Comparison of ENCODE assay signal across 19 cellular contexts in genomic region chr11:64390558-64390957, GRCh38. TPM values are rescaled to one million over a fixed set of nuclear protein-coding genes. Genes with fewer than 3 reads are reported as not detected.
DNase-seq lines count a peak whose midpoint lies in the region; ATAC-seq and TF ChIP-seq lines count a peak whose summit lies in the region.
"Had no signal": no experiment of that assay in that cellular context is flagged by ENCODE, and none has a peak within 500 bp of the region (broad histone marks: within the 10 kb centered on the region; RNA-seq: fewer than 3 reads in every experiment).

No MANE protein-coding gene starts in this region.

- H3K9ac ChIP-seq in neural progenitor cell = no peak overlapping the region

- H3F3A ChIP-seq in neural progenitor cell (ENCODE audit: low read depth) = peaks cover 1% of the 10 kb centered on the region

- H3K36me3 Mint-ChIP-seq in CD14-positive monocyte = peaks cover 28 to 29% of the 10 kb centered on the region in 2 donors
- peaks cover 2% of the 10 kb centered on the region for H3K36me3 Mint-ChIP-seq in IgD-negative memory B cell
- H3K36me3 Mint-ChIP-seq in chondrocyte (ENCODE audit: low read depth) = no peaks in the 10 kb centered on the region
- H3K36me3 Mint-ChIP-seq in neural progenitor cell = no peaks in the 10 kb centered on the region
- H3K36me3 Mint-ChIP-seq: CD4-positive, alpha-beta memory T cell had no signal

- H3K9me3 ChIP-seq in neutrophil (no peaks in the 10 kb centered on the region), neural progenitor cell (ENCODE audit: low read depth) (no peaks in the 10 kb centered on the region)
- H3K9me3 ChIP-seq: HAP-1 had no signal

- DNase-seq in CD14-positive monocyte (ENCODE audit: low spot score) (no peak), chondrocyte (ENCODE audit: low spot score) (no peak), neural progenitor cell (ENCODE audit: low spot score) (no peak), NCI-H1417 (lab: John Stamatoyannopoulos, UW) (no peak)
- DNase-seq: ACHN, GDM1, NCI-H1417 treated with DMSO at 0.1 percent for 48 hours, NCI-H2029, NCI-H2171, NCI-H446, OCI-M1, SIG-M5 had no signal

- H3K36me3 ChIP-seq in neutrophil (no peaks in the 10 kb centered on the region), neural progenitor cell (no peaks in the 10 kb centered on the region)
- H3K36me3 ChIP-seq: HAP-1 had no signal

- ATAC-seq in GM21515 (IDR thresholded peaks at IDR 0.05; ENCODE audit: unreplicated experiment) = no peak
- ATAC-seq: GM12878, K562 had no signal

- peaks cover 2 to 10% (median 6%) of the 10 kb centered on the region in 7 donors for H3K9me3 Mint-ChIP-seq in CD14-positive monocyte
- H3K9me3 Mint-ChIP-seq in IgD-negative memory B cell = peaks cover 0 to 6% (median 5%) of the 10 kb centered on the region in 3 donors
- H3K9me3 Mint-ChIP-seq in chondrocyte (ENCODE audit: low read depth) = no peaks in the 10 kb centered on the region
- H3K9me3 Mint-ChIP-seq in neural progenitor cell = no peaks in the 10 kb centered on the region

- H3K4me1 Mint-ChIP-seq in CD14-positive monocyte (peaks cover 86% of the 10 kb centered on the region), IgD-negative memory B cell (peaks cover 6 to 12% (median 7%) of the 10 kb centered on the region in 3 donors), chondrocyte (ENCODE audit: low read depth) (peaks cover 3% of the 10 kb centered on the region), neural progenitor cell (peaks cover 13% of the 10 kb centered on the region)

- peak overlapping the region; percentile 39 to 53 for H3K4me3 Mint-ChIP-seq in CD14-positive monocyte
- peak overlapping the region in 2 of 4 donors; percentile 22 to 52 for H3K4me3 Mint-ChIP-seq in IgD-negative memory B cell
- H3K4me3 Mint-ChIP-seq in chondrocyte (ENCODE audit: unreplicated experiment) = no peak overlapping the region
- H3K4me3 Mint-ChIP-seq in neural progenitor cell = no peak overlapping the region

- no peak for TF ChIP-seq CTCF in CD14-positive monocyte (IDR thresholded peaks at IDR 0.05)
- no peak for TF ChIP-seq CTCF in chondrocyte (IDR thresholded peaks at IDR 0.05)
- no peak for TF ChIP-seq CTCF in neutrophil (IDR thresholded peaks at IDR 0.05)
- TF ChIP-seq CTCF in neural progenitor cell (IDR thresholded peaks at IDR 0.05) = no peak

- intact Hi-C loops in CD14-positive monocyte (cut with micrococcal nuclease) = no loop called here

- no peaks in the 10 kb centered on the region for H3K79me2 ChIP-seq in neural progenitor cell (ENCODE audit: low read depth)

- H3K27me3 ChIP-seq in neutrophil (no peaks in the 10 kb centered on the region), neural progenitor cell (no peaks in the 10 kb centered on the region)

- H3K27ac Mint-ChIP-seq in CD14-positive monocyte (peak overlapping the region in 6 of 7 donors; percentile 53 to 94 (median 90)), IgD-negative memory B cell (peak overlapping the region in 2 of 3 donors; percentile 16 to 37), chondrocyte (ENCODE audit: unreplicated experiment) (peak overlapping the region; percentile 12), neural progenitor cell (no peak overlapping the region)

- H4K20me1 ChIP-seq in neural progenitor cell (ENCODE audit: low read depth) = no peaks in the 10 kb centered on the region

- peak overlapping the region; percentile 77 for H3K27ac ChIP-seq in neutrophil
- no peak overlapping the region for H3K27ac ChIP-seq in neural progenitor cell

- H2AFZ ChIP-seq in neural progenitor cell (replicated peaks) = no peak overlapping the region

- H3K4me2 ChIP-seq in neural progenitor cell = no peak overlapping the region

- H3K27me3 Mint-ChIP-seq in CD14-positive monocyte (ENCODE audit: low read depth in 3 of 3) (peaks cover 1 to 3% (median 2%) of the 10 kb centered on the region in 3 donors), IgD-negative memory B cell (peaks cover 29% of the 10 kb centered on the region), chondrocyte (ENCODE audit: low read depth) (peaks cover 13% of the 10 kb centered on the region), neural progenitor cell (ENCODE audit: insufficient read depth, low read depth) (peaks cover 20% of the 10 kb centered on the region)

- H3K4me3 ChIP-seq in neutrophil (ENCODE audit: low read depth in 1 of 2, low read length in 1 of 2) = peak overlapping the region in 1 of 2 experiments; percentile 24
- H3K4me3 ChIP-seq in neural progenitor cell = no peak overlapping the region
- H3K4me3 ChIP-seq: GM12878, HAP-1, K562 had no signal

- H3K4me1 ChIP-seq in neutrophil (ENCODE audit: control insufficient read depth in 1 of 2, insufficient read depth in 1 of 2, low read depth in 1 of 2, low read length in 1 of 2) = peaks cover 37 to 48% of the 10 kb centered on the region in 2 experiments
- H3K4me1 ChIP-seq in neural progenitor cell = peaks cover 1% of the 10 kb centered on the region
- H3K4me1 ChIP-seq: HAP-1 had no signal

RNA-seq across cellular contexts. Expression of gene RPS6KA4, which starts 31.6 kb away (rescaled TPM):
- polyA plus RNA-seq in CD14-positive monocyte (10 to 100 TPM; 16.2 to 24.5 TPM), IgD-negative memory B cell (12.2 TPM)
- total RNA-seq in chondrocyte (32.7 to 43.6 TPM (median 34.9 TPM) in 3 replicates), neural progenitor cell (ENCODE audit: low replicate concordance) (12.7 and 16.9 TPM in 2 replicates)

RNA-seq across cellular contexts. Expression of gene CCDC88B, which starts 50.6 kb away (rescaled TPM):
- polyA plus RNA-seq in CD14-positive monocyte = 10 to 100 TPM in 1 of 2 donors, 1 to 10 TPM in 1; 8.2 to 18.9 TPM
- polyA plus RNA-seq in IgD-negative memory B cell = 33.0 TPM
- total RNA-seq in chondrocyte = 0.82 to 1.3 TPM (median 0.99 TPM) in 3 replicates
- 0.62 and 9.0 TPM in 2 replicates for total RNA-seq in neural progenitor cell (ENCODE audit: low replicate concordance)

Comparison
In these comparisons a context has a peak if more than half of its experiments do, and no peak if none do; other contexts are left out.
1. H3K4me3 Mint-ChIP-seq: peak in CD14-positive monocyte (2 of 2); none in chondrocyte (single experiment) and neural progenitor cell (single experiment).